8 cellular contexts compared by ENCODE assay signal in the genomic region with DNA sequence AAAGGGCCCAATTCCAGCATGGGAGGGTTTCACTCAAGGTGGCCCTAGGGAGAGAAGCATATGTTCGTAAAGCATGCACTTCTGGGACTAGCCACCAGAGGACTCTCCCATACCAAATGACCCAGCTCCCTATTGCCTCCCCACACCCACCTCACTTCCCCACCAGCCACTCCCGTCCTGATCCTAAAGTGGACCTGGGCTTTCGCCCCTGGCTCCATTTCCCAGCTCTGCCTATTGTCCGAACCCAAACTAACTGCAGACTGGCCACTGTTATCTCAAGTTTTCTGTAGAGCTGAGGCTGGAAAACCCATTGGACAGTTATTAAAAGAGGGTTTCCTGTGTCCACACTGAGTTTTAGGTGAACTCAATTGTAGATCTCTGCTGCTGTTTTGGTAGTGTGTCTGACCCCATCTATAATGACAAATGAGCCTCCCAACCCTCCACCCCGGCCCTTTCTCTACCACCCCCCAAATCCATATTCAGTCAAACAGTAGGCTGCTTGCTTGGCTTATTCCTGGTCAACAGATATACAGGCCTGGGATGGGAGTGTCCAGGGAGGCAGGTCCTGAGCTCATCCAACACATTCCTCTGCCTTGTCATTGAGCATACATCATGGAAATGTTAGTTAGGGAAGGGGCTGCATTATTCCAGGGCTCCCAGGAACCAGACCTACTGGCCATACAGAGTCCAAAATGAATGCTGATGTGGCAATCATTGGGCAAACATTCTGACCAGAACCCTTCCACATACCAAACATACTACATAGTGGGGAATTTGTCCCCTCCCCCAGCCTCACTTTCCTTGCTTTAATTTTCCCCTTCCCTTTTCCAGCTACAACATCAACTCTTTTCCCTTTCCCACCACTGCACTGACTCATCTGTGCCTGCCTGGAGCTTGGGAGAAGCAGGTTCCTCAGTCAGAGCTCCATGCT. TPM values are rescaled to one million over a fixed set of nuclear protein-coding genes. Genes with fewer than 3 reads are reported as not detected.
A peak's percentile ranks its signal among the peaks of the same experiment; 100 is the strongest.
DNase-seq lines count a peak whose midpoint lies in the region; ATAC-seq and TF ChIP-seq lines count a peak whose summit lies in the region.

No MANE protein-coding gene starts in this region.

- peak overlapping the region; percentile 16 for H3K4me2 ChIP-seq in osteoblast (ENCODE audit: insufficient read depth, low read length)

- H3K4me3 ChIP-seq in foreskin fibroblast (ENCODE audit: low read depth in 1 of 2, low read length in 2 of 2) (no peak overlapping the region), osteoblast (ENCODE audit: insufficient read depth, low read length) (no peak overlapping the region)

- POLR2A ChIA-PET in activated CD8-positive, alpha-beta T cell treated with anti-CD3 and anti-CD28 coated beads for 36 hours (lab: Charles Lee) = interaction anchor here (0.6 kb wide), 1 partner anchor 164 kb away, joined by 3 read pairs; no protein-coding TSS in a partner anchor

- H3K27ac Mint-ChIP-seq in activated CD8-positive, alpha-beta T cell treated with anti-CD3 and anti-CD28 coated beads for 36 hours = no peak overlapping the region

- peak; percentile 93 for TF ChIP-seq CTCF in C4-2B (conservative IDR thresholded peaks at IDR 0.05)
- TF ChIP-seq CTCF in activated CD8-positive, alpha-beta T cell treated with anti-CD3 and anti-CD28 coated beads for 36 hours (IDR thresholded peaks at IDR 0.05) = peak; percentile 85
- TF ChIP-seq CTCF in foreskin fibroblast (IDR thresholded peaks at IDR 0.05; ENCODE audit: low read depth, low read length) = peak; percentile 81
- peak; percentile 96 for TF ChIP-seq CTCF in osteoblast (IDR thresholded peaks at IDR 0.05; ENCODE audit: extremely low read depth, low read depth, low read length)

- H3K36me3 ChIP-seq in osteoblast (ENCODE audit: insufficient read depth, low read length) = no peaks in the 10 kb centered on the region

- no peaks in the 10 kb centered on the region for H3K9me3 ChIP-seq in osteoblast (ENCODE audit: low read depth, low read length)

- ATAC-seq in GM18867 (IDR thresholded peaks at IDR 0.05; ENCODE audit: unreplicated experiment) (peak; percentile 89), HG03039 (IDR thresholded peaks at IDR 0.05; ENCODE audit: unreplicated experiment) (peak; percentile 68), GM21381 (IDR thresholded peaks at IDR 0.05; ENCODE audit: unreplicated experiment) (no peak)
- peak; percentile 85 for ATAC-seq in activated CD8-positive, alpha-beta T cell treated with anti-CD3 and anti-CD28 coated beads for 36 hours

- peaks cover 25% of the 10 kb centered on the region for H3K4me1 ChIP-seq in osteoblast (ENCODE audit: insufficient read depth, low read length)

- intact Hi-C loops in activated CD8-positive, alpha-beta T cell treated with anti-CD3 and anti-CD28 coated beads for 36 hours (cut with micrococcal nuclease) = loop anchor here (5.0 kb wide), 2 partner anchors 276 to 746 kb away; no protein-coding TSS in a partner anchor

- peaks cover 4% of the 10 kb centered on the region for H3K27me3 Mint-ChIP-seq in activated CD8-positive, alpha-beta T cell treated with anti-CD3 and anti-CD28 coated beads for 36 hours

- H3K36me3 Mint-ChIP-seq in activated CD8-positive, alpha-beta T cell treated with anti-CD3 and anti-CD28 coated beads for 36 hours (ENCODE audit: low read depth) = no peaks in the 10 kb centered on the region

- H3K4me1 Mint-ChIP-seq in activated CD8-positive, alpha-beta T cell treated with anti-CD3 and anti-CD28 coated beads for 36 hours (ENCODE audit: low read depth) = no peaks in the 10 kb centered on the region

- CTCF ChIA-PET in activated CD8-positive, alpha-beta T cell treated with anti-CD3 and anti-CD28 coated beads for 36 hours (lab: Charles Lee) = interaction anchor here (0.7 to 4.4 kb wide), 21 partner anchors 9 to 742 kb away, joined by 3 to 26 read pairs (median 4); no protein-coding TSS in a partner anchor

- H4K20me1 ChIP-seq in osteoblast (ENCODE audit: insufficient read depth, low read length) = no peaks in the 10 kb centered on the region

- no peak overlapping the region for H3K27ac ChIP-seq in C4-2B
- peak overlapping the region; percentile 62 for H3K27ac ChIP-seq in osteoblast (ENCODE audit: low read depth, low read length)

- DNase-seq in NCI-H2196 treated with DMSO at 0.1 percent for 48 hours (lab: John Stamatoyannopoulos, UW; ENCODE audit: unreplicated experiment) (peak; percentile 27), foreskin fibroblast (peak; percentile 61 to 83), osteoblast (ENCODE audit: insufficient read length, low spot score, missing footprints) (peak; percentile 89)
- DNase-seq in activated CD8-positive, alpha-beta T cell treated with anti-CD3 and anti-CD28 coated beads for 36 hours = peak; percentile 67

- peak overlapping the region; percentile 19 for H2AFZ ChIP-seq in osteoblast (ENCODE audit: low read length)

- H3K27me3 ChIP-seq in osteoblast (ENCODE audit: insufficient read depth, low read length) = no peaks in the 10 kb centered on the region

- H3K79me2 ChIP-seq in osteoblast (ENCODE audit: insufficient read depth, low read length) = no peaks in the 10 kb centered on the region

- no peaks in the 10 kb centered on the region for H3K9me3 Mint-ChIP-seq in activated CD8-positive, alpha-beta T cell treated with anti-CD3 and anti-CD28 coated beads for 36 hours

- no peak overlapping the region for H3K4me3 Mint-ChIP-seq in activated CD8-positive, alpha-beta T cell treated with anti-CD3 and anti-CD28 coated beads for 36 hours

RNA-seq across cellular contexts. Expression of gene ABCA4, which starts 59.2 kb away (rescaled TPM):
- not detected for total RNA-seq in activated CD8-positive, alpha-beta T cell treated with anti-CD3 and anti-CD28 coated beads for 36 hours
- under 0.01 and 1.1 TPM in 2 replicates for total RNA-seq in osteoblast

Comparison
In these comparisons a context has a peak if more than half of its experiments do, and no peak if none do; other contexts are left out.
1. DNase-seq: peak in every context shown above with its lines; median percentile 89 in osteoblast; 72 in foreskin fibroblast; 67 in activated CD8-positive, alpha-beta T cell treated with anti-CD3 and anti-CD28 coated beads for 36 hours; 27 in NCI-H2196 treated with DMSO at 0.1 percent for 48 hours.